ENCODE assay signal across 8 cellular contexts in the genomic region with DNA sequence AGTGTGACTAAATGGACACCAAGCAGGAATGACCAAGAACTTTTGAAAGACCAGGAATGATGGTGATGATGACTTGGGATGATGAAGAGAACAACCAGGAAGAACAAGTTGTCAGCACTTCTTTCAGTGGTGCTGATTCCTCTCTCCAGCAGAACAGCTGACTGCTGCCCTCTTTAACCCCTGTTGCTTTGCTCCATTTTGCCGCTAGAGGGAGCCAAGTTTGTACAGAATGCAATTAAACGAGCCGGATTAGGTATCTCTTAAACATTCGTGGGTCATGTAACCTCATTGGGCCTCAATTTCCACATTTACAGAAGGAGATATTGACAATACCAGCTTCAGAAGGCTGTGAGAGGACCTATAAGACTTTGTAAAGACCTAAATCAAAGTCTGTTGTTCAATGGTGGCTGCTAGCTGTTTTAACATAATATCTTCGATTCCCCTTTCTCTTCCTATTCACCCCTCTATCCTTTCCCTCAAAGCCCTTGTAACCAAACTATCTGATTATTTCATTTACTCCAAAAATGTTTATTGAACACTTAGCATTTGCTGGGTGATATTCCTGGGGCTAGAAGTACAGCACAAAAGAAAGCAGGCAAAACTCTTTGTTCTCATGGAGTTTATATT. TPM values are rescaled to one million over a fixed set of nuclear protein-coding genes. Genes with fewer than 3 reads are reported as not detected.
DNase-seq lines count a peak whose midpoint lies in the region; ATAC-seq, FAIRE-seq and TF ChIP-seq lines count a peak whose summit lies in the region.

No MANE protein-coding gene starts in this region.

- DNase-seq in AG04450 (ENCODE audit: low read depth, low spot score) (peak; percentile 4), GM18507 (ENCODE audit: extremely low spot score, insufficient read length, low read depth) (peak; percentile 3), NCI-H345 treated with DMSO at 0.1 percent for 48 hours (lab: John Stamatoyannopoulos, UW; ENCODE audit: unreplicated experiment) (peak; percentile 37), mesothelial cell of epicardium (ENCODE audit: low spot score in 2 of 2, unreplicated experiment in 2 of 2) (no peak)
- DNase-seq in activated CD4-positive, alpha-beta T cell treated with anti-CD3 and anti-CD28 coated beads, Interleukin-2, amount 50 U/mL, for 1 hour: peak; percentile 63
- peak; percentile 1 to 42 (median 18) for DNase-seq in effector memory CD4-positive, alpha-beta T cell
- peak; percentile 11 to 59 for DNase-seq in stimulated activated CD8-positive, alpha-beta memory T cell treated with anti-CD3 and anti-CD28 coated beads, Interleukin-7, amount 100 ng/mL, for 48 hours (ENCODE audit: extremely low read depth in 1 of 2, low read depth in 1 of 2)

- TF ChIP-seq CTCF in AG04450 (IDR thresholded peaks at IDR 0.05; ENCODE audit: low read depth, low read length) (peak; percentile 83), mesothelial cell of epicardium (IDR thresholded peaks at IDR 0.05; ENCODE audit: unreplicated experiment) (peak; percentile 19)

- no peaks in the 10 kb centered on the region for H3K36me3 Mint-ChIP-seq in mesothelial cell of epicardium

- no peak overlapping the region for H3K4me3 ChIP-seq in AG04450 (ENCODE audit: low read depth, low read length)
- no peak overlapping the region for H3K4me3 ChIP-seq in effector memory CD4-positive, alpha-beta T cell (ENCODE audit: insufficient read depth, low read depth, low read length, poor library complexity, severe bottlenecking)

- CTCF ChIA-PET in AG04450 (lab: Charles Lee): interaction anchor here (0.8 to 1.8 kb wide), 10 partner anchors 9 to 374 kb away, joined by 3 to 7 read pairs (median 4); no protein-coding TSS in a partner anchor

- POLR2A ChIA-PET in AG04450 (lab: Yijun Ruan, JAX): no interaction called here

- no peak overlapping the region for H3K27ac ChIP-seq in AG04450 (ENCODE audit: low read depth, low read length)
- H3K27ac ChIP-seq in effector memory CD4-positive, alpha-beta T cell (ENCODE audit: insufficient read depth, low read length, poor library complexity, severe bottlenecking): no peak overlapping the region

- FAIRE-seq in GM18507 (lab: Jason Lieb, UNC): peak; percentile 81

- H3K4me1 Mint-ChIP-seq in mesothelial cell of epicardium: no peaks in the 10 kb centered on the region

- peak; percentile 66 for ATAC-seq in HG03045 (IDR thresholded peaks at IDR 0.05; ENCODE audit: unreplicated experiment)

- peaks cover 78% of the 10 kb centered on the region for H3K9me3 Mint-ChIP-seq in mesothelial cell of epicardium

- peaks cover 5% of the 10 kb centered on the region for H3K4me1 ChIP-seq in effector memory CD4-positive, alpha-beta T cell (ENCODE audit: control insufficient read depth, insufficient read depth, low read length, poor library complexity, severe bottlenecking)

- no peaks in the 10 kb centered on the region for H3K36me3 ChIP-seq in effector memory CD4-positive, alpha-beta T cell (ENCODE audit: control insufficient read depth, insufficient read depth, low read length)

- H3K27me3 ChIP-seq in AG04450 (ENCODE audit: control insufficient read depth, insufficient read depth, low read length): no peaks in the 10 kb centered on the region
- H3K27me3 ChIP-seq in effector memory CD4-positive, alpha-beta T cell (replicated peaks; ENCODE audit: control insufficient read depth, insufficient read depth, low read length, poor library complexity, severe bottlenecking): no peaks in the 10 kb centered on the region

- H3K4me3 Mint-ChIP-seq in mesothelial cell of epicardium: no peak overlapping the region

- H3K9me3 ChIP-seq in AG04450 (ENCODE audit: control insufficient read depth, insufficient read depth, low read length): no peaks in the 10 kb centered on the region
- no peaks in the 10 kb centered on the region for H3K9me3 ChIP-seq in effector memory CD4-positive, alpha-beta T cell (ENCODE audit: control insufficient read depth, low read length)

- H3K27me3 Mint-ChIP-seq in mesothelial cell of epicardium (ENCODE audit: low read depth): no peaks in the 10 kb centered on the region

- H3K27ac Mint-ChIP-seq in mesothelial cell of epicardium: no peak overlapping the region

RNA-seq across cellular contexts. Expression of a gene that starts 1.9 kb away (rescaled TPM):
- not detected in 2 replicates for polyA plus RNA-seq in AG04450 (2011; rRNA removed)
- not detected in 2 replicates for polyA minus RNA-seq in AG04450 (2011; rRNA and poly(A)+ RNA removed)
- total RNA-seq in mesothelial cell of epicardium: not detected in 3 replicates

RNA-seq across cellular contexts. Expression of a gene that starts 16.8 kb away (rescaled TPM):
- not detected in 2 replicates for polyA plus RNA-seq in AG04450 (2011; rRNA removed)
- not detected in 2 replicates for polyA minus RNA-seq in AG04450 (2011; rRNA and poly(A)+ RNA removed)
- not detected in 3 replicates for total RNA-seq in mesothelial cell of epicardium

RNA-seq across cellular contexts. Expression of a gene that starts 44.2 kb away (rescaled TPM):
- not detected in 2 replicates for polyA plus RNA-seq in AG04450 (2011; rRNA removed)
- polyA minus RNA-seq in AG04450 (2011; rRNA and poly(A)+ RNA removed): not detected in 2 replicates
- total RNA-seq in mesothelial cell of epicardium: not detected in 3 replicates

RNA-seq across cellular contexts. Expression of a gene that starts 58.4 kb away (rescaled TPM):
- polyA plus RNA-seq in AG04450 (2011; rRNA removed): not detected in 2 replicates
- not detected in 2 replicates for polyA minus RNA-seq in AG04450 (2011; rRNA and poly(A)+ RNA removed)
- total RNA-seq in mesothelial cell of epicardium: not detected in 3 replicates

Comparison
In these comparisons a context has a peak if more than half of its experiments do, and no peak if none do; other contexts are left out.
1. DNase-seq: peak in AG04450 (single experiment), GM18507 (single experiment), NCI-H345 treated with DMSO at 0.1 percent for 48 hours (single experiment), activated CD4-positive, alpha-beta T cell treated with anti-CD3 and anti-CD28 coated beads, Interleukin-2, amount 50 U/mL, for 1 hour (single experiment), effector memory CD4-positive, alpha-beta T cell (3 of 3) and stimulated activated CD8-positive, alpha-beta memory T cell treated with anti-CD3 and anti-CD28 coated beads, Interleukin-7, amount 100 ng/mL, for 48 hours (2 of 2); none in mesothelial cell of epicardium (0 of 2).